10 cellular contexts compared by ENCODE assay signal in the genomic region with DNA sequence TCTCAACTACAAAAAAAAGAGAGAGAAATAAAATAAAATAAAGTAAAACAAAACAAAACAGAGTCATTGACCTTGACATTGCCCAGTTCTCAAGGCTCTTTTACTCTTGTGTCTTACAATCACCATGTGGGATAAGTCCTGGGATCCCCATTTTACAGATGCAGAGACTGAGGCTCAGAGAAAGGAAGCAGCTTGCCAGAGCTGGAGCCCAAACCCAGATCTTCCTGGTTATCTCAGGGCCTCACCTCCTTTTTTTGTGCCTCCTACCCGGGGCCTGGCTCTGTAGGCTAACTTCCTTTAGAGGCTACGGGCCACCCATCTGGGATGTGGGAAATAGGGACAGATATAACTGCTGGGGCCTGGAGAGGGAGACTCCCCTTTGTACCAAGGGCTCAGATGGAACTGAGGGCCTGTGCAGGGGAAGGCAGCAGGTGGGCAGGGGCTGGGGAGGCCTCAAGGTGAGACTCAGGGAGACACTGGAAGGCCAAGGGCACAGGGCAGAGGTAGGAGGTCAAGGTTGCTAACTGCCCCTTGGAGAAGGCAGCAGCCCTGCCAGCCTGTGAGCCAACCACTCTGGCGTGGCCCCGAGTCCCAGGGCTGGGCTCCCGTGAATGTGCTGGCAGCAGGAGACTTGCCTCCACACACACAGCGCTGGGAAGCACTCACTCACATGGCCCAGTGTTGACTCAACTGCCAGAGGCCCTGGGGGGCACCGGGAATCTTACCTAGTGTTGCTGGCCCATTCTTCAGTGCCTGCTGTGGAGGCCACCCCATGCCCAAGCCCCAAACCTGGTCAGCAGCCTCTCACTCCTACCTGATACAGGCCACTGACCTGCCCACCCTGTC. TPM values are rescaled to one million over a fixed set of nuclear protein-coding genes. Genes with fewer than 3 reads are reported as not detected.
DNase-seq lines count a peak whose midpoint lies in the region; ATAC-seq and TF ChIP-seq lines count a peak whose summit lies in the region.
"Had no signal": no experiment of that assay in that cellular context is flagged by ENCODE, and none has a peak within 500 bp of the region (broad histone marks: within the 10 kb centered on the region; RNA-seq: fewer than 3 reads in every experiment).

No MANE protein-coding gene starts in this region.

- peak overlapping the region; percentile 79 to 96 (median 94) for H3K27ac ChIP-seq in spleen

- H3K36me3 ChIP-seq in spleen = peaks cover 0 to 5% (median 0%) of the 10 kb centered on the region in 6 donors

- peaks cover 56% of the 10 kb centered on the region for H3K4me1 Mint-ChIP-seq in T-helper 2 cell treated with Interferon-gamma antibody and Interleukin-4, amounts not matched to agents 5 μg/mL and 100 μg/mL, for 36 hours (ENCODE audit: low read depth)
- peaks cover 52 to 57% of the 10 kb centered on the region in 2 donors for H3K4me1 Mint-ChIP-seq in effector memory CD8-positive, alpha-beta T cell (ENCODE audit: low read depth in 2 of 2)

- DNase-seq in T-helper 2 cell treated with Interferon-gamma antibody and Interleukin-4, amounts not matched to agents 5 μg/mL and 100 μg/mL, for 36 hours (ENCODE audit: low spot score) = no peak
- DNase-seq in T-helper 2 cell (no peak), RPMI7951 (ENCODE audit: low read depth) (peak; percentile 56), spleen (no peak), AG20443 (ENCODE audit: low spot score) (no peak), GM03348 (ENCODE audit: low spot score) (no peak), HT-29 (ENCODE audit: low spot score) (no peak)
- no peak for DNase-seq in effector memory CD8-positive, alpha-beta T cell
- DNase-seq: 8988T, NCI-H345 had no signal

- no peak for ATAC-seq in effector memory CD8-positive, alpha-beta T cell (replicated peaks)

- peak overlapping the region; percentile 97 for H3K27ac Mint-ChIP-seq in T-helper 2 cell treated with Interferon-gamma antibody and Interleukin-4, amounts not matched to agents 5 μg/mL and 100 μg/mL, for 36 hours
- peak overlapping the region; percentile 96 to 99 for H3K27ac Mint-ChIP-seq in effector memory CD8-positive, alpha-beta T cell

- TF ChIP-seq CTCF in spleen (IDR thresholded peaks at IDR 0.05 in 8 of 11, conservative IDR thresholded peaks at IDR 0.05 in 3 of 11) = no peak

- H3K27me3 ChIP-seq in spleen (replicated peaks in 1 of 7) = no peaks in the 10 kb centered on the region

- intact Hi-C loops in spleen (cut with DNase I; ENCODE audit: low total_unique reads) = no loop called here

- no peaks in the 10 kb centered on the region for H3K9me3 Mint-ChIP-seq in T-helper 2 cell treated with Interferon-gamma antibody and Interleukin-4, amounts not matched to agents 5 μg/mL and 100 μg/mL, for 36 hours
- no peaks in the 10 kb centered on the region for H3K9me3 Mint-ChIP-seq in effector memory CD8-positive, alpha-beta T cell

- no peaks in the 10 kb centered on the region for H3K9me3 ChIP-seq in spleen

- H3K4me3 Mint-ChIP-seq in T-helper 2 cell treated with Interferon-gamma antibody and Interleukin-4, amounts not matched to agents 5 μg/mL and 100 μg/mL, for 36 hours = no peak overlapping the region
- peak overlapping the region in 1 of 2 donors; percentile 56 for H3K4me3 Mint-ChIP-seq in effector memory CD8-positive, alpha-beta T cell

- H3K36me3 Mint-ChIP-seq in T-helper 2 cell treated with Interferon-gamma antibody and Interleukin-4, amounts not matched to agents 5 μg/mL and 100 μg/mL, for 36 hours (ENCODE audit: low read depth) = peaks cover 2% of the 10 kb centered on the region
- H3K36me3 Mint-ChIP-seq in effector memory CD8-positive, alpha-beta T cell (ENCODE audit: insufficient read depth) = peaks cover 41% of the 10 kb centered on the region

- H3K27me3 Mint-ChIP-seq in T-helper 2 cell treated with Interferon-gamma antibody and Interleukin-4, amounts not matched to agents 5 μg/mL and 100 μg/mL, for 36 hours (ENCODE audit: low read depth) = no peaks in the 10 kb centered on the region
- no peaks in the 10 kb centered on the region for H3K27me3 Mint-ChIP-seq in effector memory CD8-positive, alpha-beta T cell

- no peak overlapping the region for H3K4me3 ChIP-seq in spleen

- H3K4me1 ChIP-seq in spleen = peaks cover 33 to 94% (median 81%) of the 10 kb centered on the region in 6 donors

- 72 to 89% (median 83%) methylated on average over 2 to 7 of the region's 7 CpGs for WGBS in spleen, 5 donors

- no peak for TF ChIP-seq POLR2A in spleen (IDR thresholded peaks at IDR 0.05)

RNA-seq across cellular contexts. Expression of a gene that starts 6.5 kb away (rescaled TPM):
- 112 and 131 TPM in 2 replicates for total RNA-seq in RPMI7951 (2014; rRNA removed; shearing (Covaris generic))
- 100 to 1,000 TPM in 5 of 7 donors, 10 to 100 TPM in 2; 95.3 to 142 (median 124) TPM for total RNA-seq in spleen
- polyA plus RNA-seq in spleen = 10 to 100 TPM; 17.2 to 44.4 (median 24.1) TPM
- total RNA-seq in HT-29 (2014; rRNA removed; shearing (Covaris generic)) = 71.6 and 77.6 TPM in 2 replicates
